In the genomic region with DNA sequence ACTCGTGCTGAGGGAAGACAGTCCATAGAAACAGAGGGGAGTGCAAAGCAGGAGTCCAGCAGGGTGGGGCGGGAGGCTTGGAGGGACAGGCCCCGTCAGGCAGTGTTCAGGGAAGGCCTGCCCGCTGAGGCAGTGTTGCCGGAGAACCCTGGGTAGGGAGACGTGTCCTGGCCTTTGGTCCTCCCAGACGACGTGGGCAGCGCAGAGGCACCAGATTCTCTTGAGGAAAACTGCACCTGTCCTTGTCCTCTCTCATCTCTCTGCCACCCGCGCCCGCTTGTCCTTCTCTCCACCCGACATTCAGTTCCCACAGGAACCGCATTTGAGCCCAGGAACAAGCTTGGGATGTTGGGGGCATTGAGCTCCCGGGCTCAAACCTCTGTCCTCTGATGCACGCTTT, we compare ENCODE assay signal across 5 cellular contexts. TPM values are rescaled to one million over a fixed set of nuclear protein-coding genes. Genes with fewer than 3 reads are reported as not detected.
"Had no signal": no experiment of that assay in that cellular context is flagged by ENCODE, and none has a peak within 500 bp of the region (broad histone marks: within the 10 kb centered on the region; RNA-seq: fewer than 3 reads in every experiment).

No MANE protein-coding gene starts in this region.

RNA-seq across cellular contexts. Expression of gene UPK3B, which starts 14.6 kb away (rescaled TPM):
- total RNA-seq: HepG2, HT1080, IMR-90, K562 had no signal
- polyA plus RNA-seq: HepG2, IgD-negative memory B cell, K562 had no signal

RNA-seq across cellular contexts. Expression of gene SPDYE16, which starts 47.4 kb away (rescaled TPM):
- total RNA-seq: HT1080, IMR-90 had no signal
- polyA plus RNA-seq: HepG2, IMR-90 had no signal
